14 cellular contexts compared by ENCODE assay signal in genomic region chr5:171966270-171966669, GRCh38. TPM values are rescaled to one million over a fixed set of nuclear protein-coding genes. Genes with fewer than 3 reads are reported as not detected.
DNase-seq lines count a peak whose midpoint lies in the region; ATAC-seq and TF ChIP-seq lines count a peak whose summit lies in the region.
"Had no signal": no experiment of that assay in that cellular context is flagged by ENCODE, and none has a peak within 500 bp of the region (broad histone marks: within the 10 kb centered on the region; RNA-seq: fewer than 3 reads in every experiment).

No MANE protein-coding gene starts in this region.

- H3K27ac ChIP-seq in right atrium auricular region (peak overlapping the region in 1 of 2 donors; percentile 49), RWPE1 (no peak overlapping the region)
- H3K27ac ChIP-seq: ovary had no signal

- H3K27ac Mint-ChIP-seq in activated T-helper 1 cell treated with anti-CD3 and anti-CD28 coated beads, Interleukin-12 subunit alpha, Interleukin-12 subunit beta, Interleukin-2, Interleukin-4 antibody, amounts not matched to agents 30 ng/mL and 10 ng/mL and 1 ng/mL, durations not matched to agents 14 hours and 24 hours and 36 hours, result peak overlapping the region; percentile 79
- peak overlapping the region; percentile 72 for H3K27ac Mint-ChIP-seq in memory B cell

- H3K4me3 ChIP-seq in right atrium auricular region, result no peak overlapping the region
- H3K4me3 ChIP-seq in H7 (ENCODE audit: insufficient read depth, low read depth, low read length), result no peak overlapping the region
- H3K4me3 ChIP-seq: ovary had no signal

- POLR2A ChIA-PET in RWPE1 (lab: Yijun Ruan, JAX; ENCODE audit: low non-redundant PET), result no interaction called here

- no peak for TF ChIP-seq CTCF in right atrium auricular region (IDR thresholded peaks at IDR 0.05)
- TF ChIP-seq CTCF in RWPE1 (conservative IDR thresholded peaks at IDR 0.05; ENCODE audit: low read depth), result no peak

- H3K36me3 Mint-ChIP-seq in activated T-helper 1 cell treated with anti-CD3 and anti-CD28 coated beads, Interleukin-12 subunit alpha, Interleukin-12 subunit beta, Interleukin-2, Interleukin-4 antibody, amounts not matched to agents 30 ng/mL and 10 ng/mL and 1 ng/mL, durations not matched to agents 14 hours and 24 hours and 36 hours (ENCODE audit: low read depth), result peaks cover 24% of the 10 kb centered on the region
- H3K36me3 Mint-ChIP-seq in memory B cell, result peaks cover 21% of the 10 kb centered on the region

- H3K9me3 ChIP-seq in right atrium auricular region, result no peaks in the 10 kb centered on the region
- H3K9me3 ChIP-seq: ovary had no signal

- H3K36me3 ChIP-seq in right atrium auricular region (no peaks in the 10 kb centered on the region), H7 (replicated peaks; ENCODE audit: control insufficient read depth, insufficient read depth, low read length) (no peaks in the 10 kb centered on the region)
- H3K36me3 ChIP-seq: ovary had no signal

- H3K27me3 ChIP-seq in right atrium auricular region (no peaks in the 10 kb centered on the region), H7 (ENCODE audit: control insufficient read depth, insufficient read depth, low read length) (no peaks in the 10 kb centered on the region)
- H3K27me3 ChIP-seq: ovary had no signal

- H3K4me1 Mint-ChIP-seq in activated T-helper 1 cell treated with anti-CD3 and anti-CD28 coated beads, Interleukin-12 subunit alpha, Interleukin-12 subunit beta, Interleukin-2, Interleukin-4 antibody, amounts not matched to agents 30 ng/mL and 10 ng/mL and 1 ng/mL, durations not matched to agents 14 hours and 24 hours and 36 hours (ENCODE audit: low read depth), result peaks cover 73% of the 10 kb centered on the region
- H3K4me1 Mint-ChIP-seq in memory B cell, result peaks cover 51% of the 10 kb centered on the region

- peaks cover 0 to 49% of the 10 kb centered on the region in 2 donors for H3K4me1 ChIP-seq in right atrium auricular region

- H3K27me3 Mint-ChIP-seq in activated T-helper 1 cell treated with anti-CD3 and anti-CD28 coated beads, Interleukin-12 subunit alpha, Interleukin-12 subunit beta, Interleukin-2, Interleukin-4 antibody, amounts not matched to agents 30 ng/mL and 10 ng/mL and 1 ng/mL, durations not matched to agents 14 hours and 24 hours and 36 hours (ENCODE audit: insufficient read depth), result no peaks in the 10 kb centered on the region
- no peaks in the 10 kb centered on the region for H3K27me3 Mint-ChIP-seq in memory B cell
- H3K27me3 Mint-ChIP-seq: effector memory CD8-positive, alpha-beta T cell; T-cell had no signal

- DNase-seq in Right ventricle myocardium superior (no peak), right atrium auricular region (ENCODE audit: low spot score) (no peak), memory B cell (ENCODE audit: low spot score in 2 of 2) (no peak), UCSD-AML1 (lab: John Stamatoyannopoulos, UW; ENCODE audit: unreplicated experiment) (no peak), RWPE1 (ENCODE audit: low spot score) (no peak), NCI-H146 (lab: John Stamatoyannopoulos, UW) (no peak), H7 (no peak)
- no peak for DNase-seq in activated T-helper 1 cell treated with anti-CD3 and anti-CD28 coated beads, Interleukin-12 subunit alpha, Interleukin-12 subunit beta, Interleukin-2, Interleukin-4 antibody, amounts not matched to agents 30 ng/mL and 10 ng/mL and 1 ng/mL, durations not matched to agents 14 hours and 24 hours and 36 hours (ENCODE audit: low spot score)
- DNase-seq: aorta; effector memory CD8-positive, alpha-beta T cell; MM.1S; ovary; PC-3 had no signal

- CTCF ChIA-PET in RWPE1 (lab: Yijun Ruan, JAX), result interaction anchor here (0.6 to 0.7 kb wide), 4 partner anchors 21 to 644 kb away, joined by 3 to 4 read pairs (median 3); no protein-coding TSS in a partner anchor

- H3K9me3 Mint-ChIP-seq in activated T-helper 1 cell treated with anti-CD3 and anti-CD28 coated beads, Interleukin-12 subunit alpha, Interleukin-12 subunit beta, Interleukin-2, Interleukin-4 antibody, amounts not matched to agents 30 ng/mL and 10 ng/mL and 1 ng/mL, durations not matched to agents 14 hours and 24 hours and 36 hours, result no peaks in the 10 kb centered on the region
- peaks cover 2% of the 10 kb centered on the region for H3K9me3 Mint-ChIP-seq in memory B cell

- no peak overlapping the region for H3K4me3 Mint-ChIP-seq in activated T-helper 1 cell treated with anti-CD3 and anti-CD28 coated beads, Interleukin-12 subunit alpha, Interleukin-12 subunit beta, Interleukin-2, Interleukin-4 antibody, amounts not matched to agents 30 ng/mL and 10 ng/mL and 1 ng/mL, durations not matched to agents 14 hours and 24 hours and 36 hours
- H3K4me3 Mint-ChIP-seq in memory B cell, result no peak overlapping the region
- H3K4me3 Mint-ChIP-seq: effector memory CD8-positive, alpha-beta T cell; T-cell had no signal

- intact Hi-C loops in Right ventricle myocardium superior (cut with DNase I), result no loop called here
- intact Hi-C loops in activated T-helper 1 cell treated with anti-CD3 and anti-CD28 coated beads, Interleukin-12 subunit alpha, Interleukin-12 subunit beta, Interleukin-2, Interleukin-4 antibody, amounts not matched to agents 30 ng/mL and 10 ng/mL and 1 ng/mL, durations not matched to agents 14 hours and 24 hours and 36 hours (cut with micrococcal nuclease), result loop anchor here (1.0 kb wide), 1 partner anchor 19 kb away; no protein-coding TSS in a partner anchor

- ATAC-seq in Right ventricle myocardium superior (ENCODE audit: poor library complexity), result peak; percentile 40
- ATAC-seq in memory B cell (ENCODE audit: low read depth), result no peak
- ATAC-seq: PC-3, T-cell had no signal

RNA-seq across cellular contexts. Expression of gene FBXW11, which starts 40.2 kb away (rescaled TPM):
- 59.3 TPM for total RNA-seq in Right ventricle myocardium superior
- 10 to 100 TPM; 76.3 to 81.7 TPM for total RNA-seq in right atrium auricular region
- 55.6 and 57.9 TPM in 2 replicates for total RNA-seq in activated T-helper 1 cell treated with anti-CD3 and anti-CD28 coated beads, Interleukin-12 subunit alpha, Interleukin-12 subunit beta, Interleukin-2, Interleukin-4 antibody, amounts not matched to agents 30 ng/mL and 10 ng/mL and 1 ng/mL, durations not matched to agents 14 hours and 24 hours and 36 hours
- total RNA-seq in H7 (2014; rRNA removed; shearing (Covaris generic)), result 53.7 and 67.2 TPM in 2 replicates
